In genomic region chr9:112000743-112001142, GRCh38 we compare ENCODE assay signal across 29 cellular contexts.
DNase-seq lines count a peak whose midpoint lies in the region; ATAC-seq and TF ChIP-seq lines count a peak whose summit lies in the region.
"Had no signal": no experiment of that assay in that cellular context is flagged by ENCODE, and none has a peak within 500 bp of the region (broad histone marks: within the 10 kb centered on the region; RNA-seq: fewer than 3 reads in every experiment).

No MANE protein-coding gene starts in this region.

- H2AK5ac ChIP-seq in H9 (ENCODE audit: insufficient read length, low read length) (no peak overlapping the region), mesenchymal stem cell (ENCODE audit: low read length, severe bottlenecking) (no peak overlapping the region)

- no peak overlapping the region for H4K91ac ChIP-seq in H9 (ENCODE audit: insufficient read length, low read depth, low read length)
- peak overlapping the region; percentile 11 for H4K91ac ChIP-seq in mesenchymal stem cell (ENCODE audit: low read length)

- H3K23ac ChIP-seq in H9 (ENCODE audit: insufficient read length, low read depth, low read length), result no peak overlapping the region
- no peak overlapping the region for H3K23ac ChIP-seq in mesenchymal stem cell (ENCODE audit: low read length in 2 of 2)

- H3K36me3 ChIP-seq in BJ (ENCODE audit: control insufficient read depth, insufficient read depth, low read length) (no peaks in the 10 kb centered on the region), mesenchymal stem cell (ENCODE audit: control insufficient read depth in 1 of 2, insufficient read depth in 2 of 2, low read depth in 1 of 2, low read length in 2 of 2) (no peaks in the 10 kb centered on the region), MG63 (no peaks in the 10 kb centered on the region)
- H3K36me3 ChIP-seq: ascending aorta, BLaER1, upper lobe of right lung had no signal

- H3K4ac ChIP-seq in H9 (ENCODE audit: low read depth, low read length) (no peak overlapping the region), mesenchymal stem cell (ENCODE audit: low read depth in 1 of 2, low read length in 2 of 2) (no peak overlapping the region)

- no peak overlapping the region for H3K4me2 ChIP-seq in H9 (ENCODE audit: insufficient read depth, insufficient read length, low read length)
- H3K4me2 ChIP-seq in mesenchymal stem cell (ENCODE audit: low read length, poor library complexity, severe bottlenecking), result no peak overlapping the region
- H3K4me2 ChIP-seq: BLaER1 had no signal

- H3K27ac Mint-ChIP-seq in H9, result no peak overlapping the region
- H3K27ac Mint-ChIP-seq in central memory CD8-positive, alpha-beta T cell (ENCODE audit: low read depth), result peak overlapping the region; percentile 26
- H3K27ac Mint-ChIP-seq: activated CD8-positive, alpha-beta memory T cell treated with anti-CD3 and anti-CD28 coated beads, Interleukin-2, amount 10 ng/mL, durations not matched to agents 7 days and 5 days; activated T-cell treated with anti-CD3 and anti-CD28 coated beads, Interleukin-2, amount 50 U/mL, for 72 hours; nephron progenitor cell; stimulated activated effector memory CD8-positive, alpha-beta T cell treated with anti-CD3 and anti-CD28 coated beads, Interleukin-12 subunit alpha, Interleukin-12 subunit beta, amount 100 ng/mL, for 72 hours had no signal

- no peak overlapping the region for H3T11ph ChIP-seq in H9 (ENCODE audit: low read length)

- POLR2A ChIA-PET in BJ (lab: Charles Lee), result no interaction called here

- 0 out of 2 replicates have a peak, but pooled peaks have one; percentile 3 for TF ChIP-seq CTCF in BJ (IDR thresholded peaks at IDR 0.05; ENCODE audit: insufficient read depth, low read depth, low read length)
- peak; percentile 52 for TF ChIP-seq CTCF in H9 (conservative IDR thresholded peaks at IDR 0.05)

- H3K23me2 ChIP-seq in H9 (ENCODE audit: insufficient read length, low read depth, low read length, poor library complexity, severe bottlenecking), result no peaks in the 10 kb centered on the region

- WGBS in H9 (ENCODE audit: extremely low coverage, insufficient read length, low lambda C conversion rate), result no CpG with 5 or more reads among the region's 3 CpGs
- 76% methylated on average over 2 of the region's 3 CpGs for WGBS in mesenchymal stem cell

- H3K9me3 Mint-ChIP-seq in H9, result no peaks in the 10 kb centered on the region
- H3K9me3 Mint-ChIP-seq in central memory CD8-positive, alpha-beta T cell, result no peaks in the 10 kb centered on the region
- H3K9me3 Mint-ChIP-seq: activated T-cell treated with anti-CD3 and anti-CD28 coated beads, Interleukin-2, amount 50 U/mL, for 72 hours; nephron progenitor cell; stimulated activated effector memory CD8-positive, alpha-beta T cell treated with anti-CD3 and anti-CD28 coated beads, Interleukin-12 subunit alpha, Interleukin-12 subunit beta, amount 100 ng/mL, for 72 hours had no signal

- H4K20me1 ChIP-seq in H9 (ENCODE audit: control insufficient read depth, insufficient read depth, insufficient read length), result no peaks in the 10 kb centered on the region
- H4K20me1 ChIP-seq: BLaER1 had no signal

- H3K79me1 ChIP-seq in H9 (ENCODE audit: insufficient read depth, low read depth, low read length, poor library complexity, severe bottlenecking) (no peaks in the 10 kb centered on the region), mesenchymal stem cell (replicated peaks; ENCODE audit: low read length, poor library complexity, severe bottlenecking) (no peaks in the 10 kb centered on the region)

- H3K14ac ChIP-seq in H9 (ENCODE audit: insufficient read depth, low read length) (no peak overlapping the region), mesenchymal stem cell (ENCODE audit: low read length in 2 of 2) (no peak overlapping the region)

- H3K4me1 ChIP-seq in H9 (ENCODE audit: insufficient read depth, low read length) (no peaks in the 10 kb centered on the region), mesenchymal stem cell (ENCODE audit: control insufficient read depth, insufficient read depth, low read depth, low read length) (peaks cover 3% of the 10 kb centered on the region)
- H3K4me1 ChIP-seq: ascending aorta, BLaER1, upper lobe of right lung had no signal

- H3K27me3 ChIP-seq in BJ (ENCODE audit: control insufficient read depth, insufficient read depth, low read length) (no peaks in the 10 kb centered on the region), H9 (ENCODE audit: insufficient read depth, low read length) (no peaks in the 10 kb centered on the region), mesenchymal stem cell (ENCODE audit: control insufficient read depth in 1 of 2, insufficient read depth in 1 of 2, low read length in 2 of 2) (no peaks in the 10 kb centered on the region), MG63 (no peaks in the 10 kb centered on the region)
- H3K27me3 ChIP-seq: ascending aorta, BLaER1, upper lobe of right lung had no signal

- DNase-seq in BJ (ENCODE audit: low read depth) (no peak), H9 (peak; percentile 49), mesenchymal stem cell (no peak), MG63 (no peak), NCI-H748 treated with DMSO at 0.1 percent for 48 hours (lab: John Stamatoyannopoulos, UW) (no peak), NCI-H524 treated with DMSO at 0.1 percent for 48 hours (lab: John Stamatoyannopoulos, UW) (no peak)
- DNase-seq in central memory CD8-positive, alpha-beta T cell (ENCODE audit: low spot score in 2 of 2), result no peak
- DNase-seq: activated CD4-positive, CD25-positive, alpha-beta regulatory T cell; activated CD8-positive, alpha-beta memory T cell treated with anti-CD3 and anti-CD28 coated beads, Interleukin-2, amount 10 ng/mL, durations not matched to agents 7 days and 5 days; activated naive CD4-positive, alpha-beta T cell treated with Interleukin-2 at 50 U/mL for 16 hours; activated T-cell treated with anti-CD3 and anti-CD28 coated beads, Interleukin-2, amount 50 U/mL, for 72 hours; caudate nucleus; dermis blood vessel endothelial cell; NCI-H1105; NCI-H187 treated with DMSO at 0.1 percent for 48 hours; NCI-H526; nephron progenitor cell; SHP77 treated with DMSO at 0.1 percent for 48 hours; stimulated activated CD4-positive, alpha-beta T cell treated with anti-CD3 and anti-CD28 coated beads, Interleukin-4, amount 100 ng/mL, for 24 hours; substantia nigra; SW 1271; upper lobe of right lung had no signal

- no peak overlapping the region for H3K27ac ChIP-seq in H9 (ENCODE audit: insufficient read length, low read depth, low read length)
- no peak overlapping the region for H3K27ac ChIP-seq in mesenchymal stem cell (ENCODE audit: low read length, poor library complexity, severe bottlenecking)
- H3K27ac ChIP-seq: ascending aorta, BLaER1, upper lobe of right lung had no signal

- no peak overlapping the region for H4K8ac ChIP-seq in H9 (replicated peaks; ENCODE audit: insufficient read length, low read depth, low read length)
- H4K8ac ChIP-seq in mesenchymal stem cell (ENCODE audit: low read length), result no peak overlapping the region

- H3K9ac ChIP-seq in H9 (ENCODE audit: extremely low read depth, insufficient read length, low read length), result no peak overlapping the region
- no peak overlapping the region for H3K9ac ChIP-seq in mesenchymal stem cell (ENCODE audit: low read length)
- H3K9ac ChIP-seq: BLaER1 had no signal

- CTCF ChIA-PET in BJ (lab: Yijun Ruan, JAX), result no interaction called here

- H2BK15ac ChIP-seq in H9 (ENCODE audit: low read depth, low read length), result no peak overlapping the region
- H2BK15ac ChIP-seq in mesenchymal stem cell (ENCODE audit: low read depth, poor library complexity, severe bottlenecking), result no peak overlapping the region

- H2BK5ac ChIP-seq in H9 (ENCODE audit: insufficient read length, low read length) (no peak overlapping the region), mesenchymal stem cell (ENCODE audit: low read depth, low read length, poor library complexity, severe bottlenecking) (no peak overlapping the region)

- no peak overlapping the region for H4K5ac ChIP-seq in H9 (ENCODE audit: insufficient read length, low read depth, low read length)

- no peak overlapping the region for H3K4me3 ChIP-seq in BJ (ENCODE audit: low read depth, low read length)
- no peak overlapping the region for H3K4me3 ChIP-seq in mesenchymal stem cell (ENCODE audit: insufficient read depth in 1 of 2, low read depth in 1 of 2, low read length in 2 of 2)
- H3K4me3 ChIP-seq in MG63, result no peak overlapping the region
- H3K4me3 ChIP-seq: ascending aorta, BLaER1, GM12878, lung, upper lobe of right lung had no signal

- H2AFZ ChIP-seq in H9 (ENCODE audit: low read length), result no peak overlapping the region
- no peak overlapping the region for H2AFZ ChIP-seq in mesenchymal stem cell (ENCODE audit: low read depth, low read length)

- H3K36me3 Mint-ChIP-seq in H9 (ENCODE audit: insufficient read depth in 1 of 3, low read depth in 3 of 3), result no peaks in the 10 kb centered on the region
- H3K36me3 Mint-ChIP-seq in central memory CD8-positive, alpha-beta T cell (ENCODE audit: insufficient read depth), result peaks cover 1% of the 10 kb centered on the region
- H3K36me3 Mint-ChIP-seq: activated CD8-positive, alpha-beta memory T cell treated with anti-CD3 and anti-CD28 coated beads, Interleukin-2, amount 10 ng/mL, durations not matched to agents 7 days and 5 days; stimulated activated effector memory CD8-positive, alpha-beta T cell treated with anti-CD3 and anti-CD28 coated beads, Interleukin-12 subunit alpha, Interleukin-12 subunit beta, amount 100 ng/mL, for 72 hours had no signal

- H2BK120ac ChIP-seq in H9 (ENCODE audit: low read depth, low read length, poor library complexity, severe bottlenecking) (no peak overlapping the region), mesenchymal stem cell (ENCODE audit: low read depth, low read length) (no peak overlapping the region)

- ATAC-seq in central memory CD8-positive, alpha-beta T cell (replicated peaks; ENCODE audit: extremely low read depth, poor library complexity, severe bottlenecking), result no peak
- ATAC-seq in GM18520 (IDR thresholded peaks at IDR 0.05; ENCODE audit: unreplicated experiment), result no peak
- ATAC-seq: activated CD8-positive, alpha-beta memory T cell treated with anti-CD3 and anti-CD28 coated beads, Interleukin-2, amount 10 ng/mL, durations not matched to agents 7 days and 5 days; activated T-cell treated with anti-CD3 and anti-CD28 coated beads, Interleukin-2, amount 50 U/mL, for 72 hours; GM12878; sciatic nerve; stimulated activated effector memory CD8-positive, alpha-beta T cell treated with anti-CD3 and anti-CD28 coated beads, Interleukin-12 subunit alpha, Interleukin-12 subunit beta, amount 100 ng/mL, for 72 hours; upper lobe of right lung had no signal

- no peak overlapping the region for H3K56ac ChIP-seq in H9 (ENCODE audit: insufficient read length, low read depth, low read length)

- no peaks in the 10 kb centered on the region for H3K27me3 Mint-ChIP-seq in H9 (ENCODE audit: low read depth)
- H3K27me3 Mint-ChIP-seq in central memory CD8-positive, alpha-beta T cell, result no peaks in the 10 kb centered on the region

- H3K18ac ChIP-seq in H9 (ENCODE audit: insufficient read length, low read depth, low read length) (no peak overlapping the region), mesenchymal stem cell (ENCODE audit: low read depth in 1 of 2, low read length in 2 of 2) (no peak overlapping the region)

- H3K79me2 ChIP-seq in H9 (ENCODE audit: insufficient read depth, low read length), result no peaks in the 10 kb centered on the region

- no peaks in the 10 kb centered on the region for H3K9me3 ChIP-seq in H9 (ENCODE audit: control insufficient read depth, low read depth, low read length)
- no peaks in the 10 kb centered on the region for H3K9me3 ChIP-seq in mesenchymal stem cell (ENCODE audit: control insufficient read depth, low read length)
- no peaks in the 10 kb centered on the region for H3K9me3 ChIP-seq in MG63
- H3K9me3 ChIP-seq: ascending aorta, BLaER1, upper lobe of right lung had no signal

- H2BK20ac ChIP-seq in H9 (ENCODE audit: low read depth, low read length, poor library complexity, severe bottlenecking), result no peak overlapping the region

- no peak overlapping the region for H3K4me3 Mint-ChIP-seq in H9
- no peak overlapping the region for H3K4me3 Mint-ChIP-seq in central memory CD8-positive, alpha-beta T cell
- H3K4me3 Mint-ChIP-seq: activated CD8-positive, alpha-beta memory T cell treated with anti-CD3 and anti-CD28 coated beads, Interleukin-2, amount 10 ng/mL, durations not matched to agents 7 days and 5 days; activated T-cell treated with anti-CD3 and anti-CD28 coated beads, Interleukin-2, amount 50 U/mL, for 72 hours; nephron progenitor cell; stimulated activated effector memory CD8-positive, alpha-beta T cell treated with anti-CD3 and anti-CD28 coated beads, Interleukin-12 subunit alpha, Interleukin-12 subunit beta, amount 100 ng/mL, for 72 hours had no signal

- no peak overlapping the region for H2BK12ac ChIP-seq in H9 (ENCODE audit: insufficient read length, low read depth, low read length)
- no peak overlapping the region for H2BK12ac ChIP-seq in mesenchymal stem cell (ENCODE audit: low read length in 2 of 2)

- peaks cover 0 to under 1% of the 10 kb centered on the region in 2 experiments; a peak in 1 of 4 replicates for H3K4me1 Mint-ChIP-seq in H9
- no peaks in the 10 kb centered on the region for H3K4me1 Mint-ChIP-seq in central memory CD8-positive, alpha-beta T cell
